In the genomic region with DNA sequence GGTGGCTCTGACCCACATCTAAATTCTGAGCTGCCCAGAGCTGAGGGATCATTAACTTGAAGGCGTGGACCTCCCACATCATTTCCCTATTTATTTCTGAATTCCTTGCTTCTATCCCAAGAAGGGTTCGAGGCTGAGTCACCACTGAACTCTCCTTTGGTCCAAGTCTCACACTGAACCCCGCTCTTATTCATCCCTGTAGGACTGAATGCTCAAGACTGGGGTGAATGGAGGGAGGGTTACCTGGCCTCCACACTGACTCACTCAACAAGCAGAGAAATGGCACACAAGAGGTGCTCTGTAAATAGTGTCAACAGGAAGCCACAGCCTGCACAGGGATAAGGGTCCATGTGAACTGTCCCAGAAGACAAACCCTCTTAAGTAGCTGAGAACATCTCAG, we compare ENCODE assay signal across 21 cellular contexts.
DNase-seq lines count a peak whose midpoint lies in the region; ATAC-seq, FAIRE-seq and TF ChIP-seq lines count a peak whose summit lies in the region.
"Had no signal": no experiment of that assay in that cellular context is flagged by ENCODE, and none has a peak within 500 bp of the region (broad histone marks: within the 10 kb centered on the region; RNA-seq: fewer than 3 reads in every experiment).

No MANE protein-coding gene starts in this region.

- H3K27me3 ChIP-seq in GM23248 (replicated peaks; ENCODE audit: insufficient read depth) (peaks cover 16% of the 10 kb centered on the region), RWPE2 (ENCODE audit: insufficient read depth, poor library complexity, severe bottlenecking) (no peaks in the 10 kb centered on the region), Peyer's patch (no peaks in the 10 kb centered on the region)
- H3K27me3 ChIP-seq: BLaER1, SJSA1 had no signal

- H3K4me2 ChIP-seq in A549 (peak overlapping the region; percentile 68), GM23248 (ENCODE audit: unreplicated experiment) (no peak overlapping the region)
- H3K4me2 ChIP-seq: BLaER1, GM23338 had no signal

- H3K36me3 ChIP-seq in GM23248 (ENCODE audit: low read depth) (no peaks in the 10 kb centered on the region), RWPE2 (ENCODE audit: low read depth) (no peaks in the 10 kb centered on the region), Peyer's patch (no peaks in the 10 kb centered on the region)
- H3K36me3 ChIP-seq: BLaER1, SJSA1 had no signal

- peak overlapping the region; percentile 61 to 68 for H3K27ac ChIP-seq in A549
- no peak overlapping the region for H3K27ac ChIP-seq in GM23248
- no peak overlapping the region for H3K27ac ChIP-seq in RWPE2 (ENCODE audit: poor library complexity, severe bottlenecking)
- H3K27ac ChIP-seq in Peyer's patch, result no peak overlapping the region
- H3K27ac ChIP-seq: BLaER1, SJSA1 had no signal

- H3K9ac ChIP-seq in GM23248, result no peak overlapping the region
- H3K9ac ChIP-seq: BLaER1 had no signal

- no peaks in the 10 kb centered on the region for H3K36me3 Mint-ChIP-seq in mesothelial cell of epicardium
- H3K36me3 Mint-ChIP-seq: CD8-positive, alpha-beta T cell had no signal

- H3K4me1 ChIP-seq in A549 (peaks cover 46% of the 10 kb centered on the region), GM23248 (ENCODE audit: insufficient read depth) (no peaks in the 10 kb centered on the region), RWPE2 (ENCODE audit: insufficient read depth, poor library complexity, severe bottlenecking) (no peaks in the 10 kb centered on the region), Peyer's patch (no peaks in the 10 kb centered on the region)

- TF ChIP-seq POLR2A in A549 (IDR thresholded peaks at IDR 0.05; ENCODE audit: low read length) (no peak), Peyer's patch (IDR thresholded peaks at IDR 0.05) (no peak)

- no peaks in the 10 kb centered on the region for H3K9me3 Mint-ChIP-seq in mesothelial cell of epicardium
- H3K9me3 Mint-ChIP-seq: CD8-positive, alpha-beta T cell; GM23338 had no signal

- in situ Hi-C loops in GM23248 (cut with MboI), result no loop called here

- H3K4me3 ChIP-seq in A549, result no peak overlapping the region
- H3K4me3 ChIP-seq in GM23248, result no peak overlapping the region
- no peak overlapping the region for H3K4me3 ChIP-seq in RWPE2 (ENCODE audit: severe bottlenecking)
- no peak overlapping the region for H3K4me3 ChIP-seq in Peyer's patch
- H3K4me3 ChIP-seq: BLaER1, GM23338, K562, SJSA1 had no signal

- peak; percentile 8 to 26; a peak in 2 of 5 replicates for TF ChIP-seq RAD21 in A549 (conservative IDR thresholded peaks at IDR 0.05 in 1 of 2, IDR thresholded peaks at IDR 0.05 in 1 of 2)

- no peak overlapping the region for H3K4me3 Mint-ChIP-seq in mesothelial cell of epicardium
- H3K4me3 Mint-ChIP-seq: CD8-positive, alpha-beta T cell; GM23338 had no signal

- H2AFZ ChIP-seq in GM23248, result no peak overlapping the region
- H2AFZ ChIP-seq: GM23338 had no signal

- ATAC-seq in A549, result peak; percentile 75 to 85
- peak; percentile 75 for ATAC-seq in RWPE2 (ENCODE audit: low read depth)
- no peak for ATAC-seq in GM19467 (IDR thresholded peaks at IDR 0.05; ENCODE audit: unreplicated experiment)
- no peak for ATAC-seq in GM21825 (IDR thresholded peaks at IDR 0.05; ENCODE audit: unreplicated experiment)
- ATAC-seq: CD8-positive, alpha-beta T cell; GM23338; HCT116; K562 had no signal

- peak in 1 of 2 experiments; percentile 46; a peak in 1 of 5 replicates for TF ChIP-seq EP300 in A549 (IDR thresholded peaks at IDR 0.05)

- FAIRE-seq in A549 (lab: Jason Lieb, UNC), result no peak
- FAIRE-seq: G401.6, K562 had no signal

- H3K4me1 Mint-ChIP-seq in mesothelial cell of epicardium, result no peaks in the 10 kb centered on the region
- H3K4me1 Mint-ChIP-seq: GM23338 had no signal

- H3F3A ChIP-seq in GM23248 (ENCODE audit: insufficient read depth), result no peaks in the 10 kb centered on the region

- peaks cover 81% of the 10 kb centered on the region for H3K27me3 Mint-ChIP-seq in mesothelial cell of epicardium (ENCODE audit: low read depth)

- WGBS in A549 (ENCODE audit: missing lambda C conversion rate), result 4% methylated on average over 3 of the region's 3 CpGs
- 15 to 20% methylated on average over 3 of the region's 3 CpGs for WGBS in GM23248 (ENCODE audit: low coverage in 1 of 2, low lambda C conversion rate in 2 of 2, missing lambda C conversion rate in 2 of 2), 2 experiments

- CTCF ChIA-PET in A549 (lab: Yijun Ruan, JAX), result no interaction called here

- no peak overlapping the region for H3K27ac Mint-ChIP-seq in mesothelial cell of epicardium
- H3K27ac Mint-ChIP-seq: CD8-positive, alpha-beta T cell; GM23338 had no signal

- H3K9me3 ChIP-seq in A549, result no peaks in the 10 kb centered on the region
- H3K9me3 ChIP-seq in GM23248 (ENCODE audit: low read depth), result no peaks in the 10 kb centered on the region
- no peaks in the 10 kb centered on the region for H3K9me3 ChIP-seq in RWPE2 (ENCODE audit: severe bottlenecking)
- no peaks in the 10 kb centered on the region for H3K9me3 ChIP-seq in Peyer's patch
- H3K9me3 ChIP-seq: BLaER1, SJSA1 had no signal

- H3K9me2 ChIP-seq in GM23248 (ENCODE audit: insufficient read depth), result no peaks in the 10 kb centered on the region

- no peaks in the 10 kb centered on the region for H4K20me1 ChIP-seq in GM23248 (ENCODE audit: insufficient read depth)
- H4K20me1 ChIP-seq: BLaER1 had no signal

- POLR2A ChIA-PET in A549 (lab: Yijun Ruan, JAX), result no interaction called here

- no peaks in the 10 kb centered on the region for H3K79me2 ChIP-seq in GM23248 (ENCODE audit: insufficient read depth)

- DNase-seq in A549 (ENCODE audit: low read depth in 1 of 2, low spot score in 1 of 2) (peak; percentile 61 to 85), GM23248 (peak; percentile 8), RWPE2 (ENCODE audit: low spot score) (no peak), kidney glomerular epithelial cell (lab: John Stamatoyannopoulos, UW) (peak; percentile 80), mesothelial cell of epicardium (ENCODE audit: low spot score in 2 of 2, unreplicated experiment in 2 of 2) (no peak), Peyer's patch (no peak)
- DNase-seq: Calu3; CD8-positive, alpha-beta T cell; NCI-H187; NCI-H2107; NCI-H510A; NCI-H774; OCI-M1 had no signal

- TF ChIP-seq CTCF in A549 (IDR thresholded peaks at IDR 0.05) (no peak), RWPE2 (IDR thresholded peaks at IDR 0.05; ENCODE audit: poor library complexity, severe bottlenecking) (no peak), mesothelial cell of epicardium (IDR thresholded peaks at IDR 0.05; ENCODE audit: unreplicated experiment) (no peak), Peyer's patch (IDR thresholded peaks at IDR 0.05) (no peak)

TF ChIP-seq in A549, 52 proteins besides CTCF, POLR2A, EP300 and RAD21 (continues in another document):
- no peak for TF ChIP-seq KDM5A (IDR thresholded peaks at IDR 0.05)
- TF ChIP-seq CEBPB (IDR thresholded peaks at IDR 0.05), result no peak
- no peak for TF ChIP-seq NFE2L2 (conservative IDR thresholded peaks at IDR 0.05; ENCODE audit: low read length)
- TF ChIP-seq MAZ (IDR thresholded peaks at IDR 0.05; ENCODE audit: borderline replicate concordance, low read depth, low read length), result no peak
- peak; percentile 44; the same call in 1 of the 2 replicates for TF ChIP-seq MAX (IDR thresholded peaks at IDR 0.05)
- TF ChIP-seq REST (IDR thresholded peaks at IDR 0.05), result no peak
- TF ChIP-seq ZSCAN20 (CRISPR knock-in tag; IDR thresholded peaks at IDR 0.05), result no peak
- TF ChIP-seq CBX8 (IDR thresholded peaks at IDR 0.05), result no peak
- no peak for TF ChIP-seq NPAS2 (CRISPR knock-in tag; IDR thresholded peaks at IDR 0.05; ENCODE audit: borderline replicate concordance)
- no peak for TF ChIP-seq CBX2 (IDR thresholded peaks at IDR 0.05; ENCODE audit: borderline replicate concordance, low read depth)
- 0 out of 3 replicates have a peak, but pooled peaks have one; percentile 16 for TF ChIP-seq SMC3 (IDR thresholded peaks at IDR 0.05)
- TF ChIP-seq MYC (IDR thresholded peaks at IDR 0.05; ENCODE audit: borderline replicate concordance, low read length), result no peak
- no peak for TF ChIP-seq CHD2 (IDR thresholded peaks at IDR 0.05; ENCODE audit: low read length, partially characterized antibody)
- no peak for TF ChIP-seq ZFP36 (IDR thresholded peaks at IDR 0.05; ENCODE audit: borderline replicate concordance, partially characterized antibody)
- no peak for TF ChIP-seq ZNF302 (CRISPR knock-in tag; IDR thresholded peaks at IDR 0.05)
- TF ChIP-seq ESRRA (IDR thresholded peaks at IDR 0.05; ENCODE audit: borderline replicate concordance, low read length), result no peak
- no peak for TF ChIP-seq PHF8 (IDR thresholded peaks at IDR 0.05; ENCODE audit: borderline replicate concordance, low read depth)
- TF ChIP-seq POLR2AphosphoS2 (conservative IDR thresholded peaks at IDR 0.05; ENCODE audit: low read length), result no peak

Comparison
In these comparisons a context has a peak if more than half of its experiments do, and no peak if none do; other contexts are left out.
1. ATAC-seq: peak in A549 (2 of 2) and RWPE2 (single experiment); none in GM19467 (single experiment) and GM21825 (single experiment).
2. DNase-seq: peak in A549 (2 of 2), GM23248 (single experiment) and kidney glomerular epithelial cell (single experiment); none in RWPE2 (single experiment), mesothelial cell of epicardium (0 of 2) and Peyer's patch (0 of 3).
3. H3K27ac ChIP-seq: peak in A549 (2 of 2); none in GM23248 (single experiment), RWPE2 (single experiment) and Peyer's patch (0 of 4).